Comparison of ENCODE assay signal across 20 cellular contexts in the genomic region with DNA sequence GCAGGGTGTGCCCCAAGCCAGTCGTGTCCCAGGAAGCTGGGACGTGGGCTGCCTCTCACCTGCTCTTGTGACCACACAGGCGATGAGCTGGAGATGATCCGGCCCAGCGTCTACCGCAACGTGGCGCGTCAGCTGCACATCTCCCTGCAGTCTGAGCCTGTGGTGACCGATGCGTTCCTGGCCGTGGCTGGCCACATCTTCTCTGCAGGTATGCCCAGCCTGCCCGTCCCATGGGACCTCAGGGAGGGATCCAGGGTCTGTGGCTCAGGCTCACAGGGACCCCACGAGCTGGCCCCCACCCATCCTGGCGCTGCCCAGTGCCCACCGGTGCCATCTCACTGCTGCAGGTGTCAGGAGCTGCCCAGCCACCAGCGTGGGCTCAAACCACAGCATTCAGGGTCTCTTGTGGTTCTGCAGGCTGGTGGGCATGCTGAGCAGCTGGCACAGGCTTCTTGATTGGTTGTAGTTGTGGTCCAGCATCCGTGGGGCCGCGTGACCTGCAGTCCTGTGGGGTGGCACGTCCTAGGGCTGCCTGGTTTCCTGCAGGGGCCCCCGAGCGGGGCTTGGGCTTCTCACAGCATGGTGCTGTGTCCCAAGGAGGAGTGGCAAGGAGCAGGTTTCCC. TPM values are rescaled to one million over a fixed set of nuclear protein-coding genes. Genes with fewer than 3 reads are reported as not detected.
A peak's percentile ranks its signal among the peaks of the same experiment; 100 is the strongest.
DNase-seq lines count a peak whose midpoint lies in the region; ATAC-seq and TF ChIP-seq lines count a peak whose summit lies in the region.
"Had no signal": no experiment of that assay in that cellular context is flagged by ENCODE, and none has a peak within 500 bp of the region (broad histone marks: within the 10 kb centered on the region; RNA-seq: fewer than 3 reads in every experiment).

No MANE protein-coding gene starts in this region.

- peaks cover 38% of the 10 kb centered on the region for H3K4me1 Mint-ChIP-seq in chondrocyte (ENCODE audit: low read depth)
- peaks cover 8% of the 10 kb centered on the region for H3K4me1 Mint-ChIP-seq in activated T-cell treated with anti-CD3 and anti-CD28 coated beads, Interleukin-2, amount 50 U/mL, for 24 hours (ENCODE audit: low read depth)

- H3K27ac ChIP-seq in HCT116 (ENCODE audit: low read depth, low read length) = peak overlapping the region; percentile 95
- H3K27ac ChIP-seq in left lung = no peak overlapping the region
- peak overlapping the region; percentile 69 for H3K27ac ChIP-seq in subcutaneous abdominal adipose tissue (ENCODE audit: low read depth, low read length)

- 0 out of 2 replicates have a peak overlapping the region, but pooled peaks have one; percentile 11 for H3K9ac ChIP-seq in HCT116 (ENCODE audit: low read length)
- no peak overlapping the region for H3K9ac ChIP-seq in subcutaneous abdominal adipose tissue (ENCODE audit: low read length in 5 of 5)
- H3K9ac ChIP-seq: SK-N-SH had no signal

- peaks cover 3% of the 10 kb centered on the region for H3K9me3 Mint-ChIP-seq in chondrocyte (ENCODE audit: low read depth)
- peaks cover 9% of the 10 kb centered on the region for H3K9me3 Mint-ChIP-seq in activated T-cell treated with anti-CD3 and anti-CD28 coated beads, Interleukin-2, amount 50 U/mL, for 24 hours
- H3K9me3 Mint-ChIP-seq: activated naive CD4-positive, alpha-beta T cell treated with anti-CD3 and anti-CD28 coated beads for 36 hours had no signal

- H4K20me1 ChIP-seq in HCT116 (ENCODE audit: insufficient read depth) = no peaks in the 10 kb centered on the region

- ATAC-seq in HCT116 = no peak
- no peak for ATAC-seq in left lung
- no peak for ATAC-seq in GM19397 (IDR thresholded peaks at IDR 0.05; ENCODE audit: unreplicated experiment)
- no peak for ATAC-seq in GM21529 (IDR thresholded peaks at IDR 0.05; ENCODE audit: unreplicated experiment)
- ATAC-seq: naive thymus-derived CD8-positive, alpha-beta T cell had no signal

- no peaks in the 10 kb centered on the region for H3K36me3 Mint-ChIP-seq in chondrocyte (ENCODE audit: low read depth)
- H3K36me3 Mint-ChIP-seq in activated T-cell treated with anti-CD3 and anti-CD28 coated beads, Interleukin-2, amount 50 U/mL, for 24 hours (ENCODE audit: low read depth) = no peaks in the 10 kb centered on the region

- H3K27me3 Mint-ChIP-seq in chondrocyte (ENCODE audit: low read depth) = no peaks in the 10 kb centered on the region
- H3K27me3 Mint-ChIP-seq in activated T-cell treated with anti-CD3 and anti-CD28 coated beads, Interleukin-2, amount 50 U/mL, for 24 hours = peaks cover 29% of the 10 kb centered on the region

- H3K4me2 ChIP-seq in HCT116 (ENCODE audit: low read length) = peak overlapping the region; percentile 73
- H3K4me2 ChIP-seq: SK-N-SH had no signal

- no peaks in the 10 kb centered on the region for H3K27me3 ChIP-seq in HCT116 (ENCODE audit: insufficient read depth, low read length)
- peaks cover 0 to 36% of the 10 kb centered on the region in 2 donors for H3K27me3 ChIP-seq in left lung
- H3K27me3 ChIP-seq in subcutaneous abdominal adipose tissue (ENCODE audit: control insufficient read depth in 5 of 5, insufficient read depth in 4 of 5, low read length in 5 of 5) = no peaks in the 10 kb centered on the region

- H3K9me3 ChIP-seq in HCT116 (ENCODE audit: control insufficient read depth in 1 of 2, insufficient read depth in 1 of 2, low read depth in 1 of 2, low read length in 2 of 2) (no peaks in the 10 kb centered on the region), left lung (no peaks in the 10 kb centered on the region), subcutaneous abdominal adipose tissue (ENCODE audit: control insufficient read depth in 5 of 5, low read length in 5 of 5) (no peaks in the 10 kb centered on the region)

- TF ChIP-seq CTCF in HCT116 (IDR thresholded peaks at IDR 0.05 in 2 of 3, conservative IDR thresholded peaks at IDR 0.05 in 1 of 3; ENCODE audit: borderline replicate concordance in 1 of 3, insufficient read depth in 1 of 3, low read depth in 2 of 3, low read length in 2 of 3) (no peak), chondrocyte (IDR thresholded peaks at IDR 0.05) (no peak), left lung (IDR thresholded peaks at IDR 0.05) (no peak)

- TF ChIP-seq POLR2A in HCT116 (IDR thresholded peaks at IDR 0.05; ENCODE audit: borderline replicate concordance, extremely low read depth, insufficient read depth, insufficient read length) = no peak

- no peaks in the 10 kb centered on the region for H3K9me2 ChIP-seq in HCT116 (ENCODE audit: insufficient read depth)
- H3K9me2 ChIP-seq: SK-N-SH had no signal

- no peak overlapping the region for H3K4me3 ChIP-seq in HCT116 (replicated peaks in 1 of 2; ENCODE audit: low read depth in 1 of 2, low read length in 2 of 2)
- H3K4me3 ChIP-seq in left lung = no peak overlapping the region
- H3K4me3 ChIP-seq in subcutaneous abdominal adipose tissue (ENCODE audit: low read depth in 1 of 5, low read length in 5 of 5) = peak overlapping the region in 1 of 5 donors; percentile 18

- H3K79me2 ChIP-seq in HCT116 (ENCODE audit: insufficient read depth, low read length) = peaks cover 40% of the 10 kb centered on the region

- RAD21 ChIA-PET in HCT116 (lab: Charles Lee; ENCODE audit: low non-redundant PET in 1 of 2, low total read pairs in 2 of 2, uncharacterized antibody in 2 of 2, unreplicated experiment in 2 of 2) = no interaction called here

- DNase-seq in HCT116 (ENCODE audit: low read depth, low spot score) (no peak), chondrocyte (ENCODE audit: low spot score) (peak; percentile 90), left lung (peak; percentile 42 to 69), HCEC 1CT (no peak)
- no peak for DNase-seq in activated T-cell treated with anti-CD3 and anti-CD28 coated beads, Interleukin-2, amount 50 U/mL, for 24 hours
- DNase-seq: activated CD4-positive, alpha-beta T cell treated with anti-CD3 and anti-CD28 coated beads, Interleukin-2, amount 50 U/mL, for 1 hour; activated naive CD4-positive, alpha-beta T cell treated with anti-CD3 and anti-CD28 coated beads for 36 hours; activated T-cell treated with anti-CD3 and anti-CD28 coated beads for 4 hours; erythroblast; KG1; NCI-H1105; NCI-H748 treated with DMSO at 0.1 percent for 48 hours; stimulated activated naive CD4-positive, alpha-beta T cell treated with Interleukin-2 at 50 U/mL for 16 hours had no signal

- peak overlapping the region; percentile 50 for H3K27ac Mint-ChIP-seq in chondrocyte (ENCODE audit: unreplicated experiment)
- H3K27ac Mint-ChIP-seq in activated T-cell treated with anti-CD3 and anti-CD28 coated beads, Interleukin-2, amount 50 U/mL, for 24 hours = no peak overlapping the region
- H3K27ac Mint-ChIP-seq: activated naive CD4-positive, alpha-beta T cell treated with anti-CD3 and anti-CD28 coated beads for 36 hours; CD8-positive, alpha-beta memory T cell; dendritic cell treated with granulocyte-macrophage colony-stimulating factor and Interleukin-4, amounts not matched to agents 40 ng/mL and 50 ng/mL, for 4 days; naive thymus-derived CD8-positive, alpha-beta T cell had no signal

- intact Hi-C loops in HCT116 (cut with micrococcal nuclease) (no loop called here), left lung (cut with DNase I) (no loop called here)

- H3K4me3 Mint-ChIP-seq in chondrocyte (ENCODE audit: unreplicated experiment) = no peak overlapping the region
- H3K4me3 Mint-ChIP-seq in activated T-cell treated with anti-CD3 and anti-CD28 coated beads, Interleukin-2, amount 50 U/mL, for 24 hours = no peak overlapping the region
- H3K4me3 Mint-ChIP-seq: activated naive CD4-positive, alpha-beta T cell treated with anti-CD3 and anti-CD28 coated beads for 36 hours; CD8-positive, alpha-beta memory T cell; dendritic cell treated with granulocyte-macrophage colony-stimulating factor and Interleukin-4, amounts not matched to agents 40 ng/mL and 50 ng/mL, for 4 days had no signal

- POLR2A ChIA-PET in HCT116 (lab: Charles Lee) = no interaction called here

- no TSS peak for BruUV-seq in HCT116 (replicated peaks; lab: Mats Ljungman, UMichigan)

- H3K36me3 ChIP-seq in HCT116 (ENCODE audit: control insufficient read depth in 1 of 2, insufficient read depth in 2 of 2, low read length in 2 of 2) = peaks cover 4 to 13% of the 10 kb centered on the region in 2 experiments; a peak in 3 of 4 replicates
- peaks cover 0 to 12% of the 10 kb centered on the region in 2 donors for H3K36me3 ChIP-seq in left lung
- H3K36me3 ChIP-seq in subcutaneous abdominal adipose tissue (ENCODE audit: control insufficient read depth in 5 of 5, insufficient read depth in 5 of 5, low read length in 5 of 5) = peaks cover 0 to 31% (median 21%) of the 10 kb centered on the region in 5 donors

- CTCF ChIA-PET in HCT116 (lab: Charles Lee) = no interaction called here

- H3K4me1 ChIP-seq in HCT116 (ENCODE audit: control insufficient read depth in 1 of 2, insufficient read depth in 2 of 2, low read length in 2 of 2) (peaks cover 23 to 47% of the 10 kb centered on the region in 2 experiments; a peak in 3 of 4 replicates), left lung (peaks cover 11 to 38% of the 10 kb centered on the region in 2 donors), subcutaneous abdominal adipose tissue (ENCODE audit: control insufficient read depth in 5 of 5, insufficient read depth in 5 of 5, low read length in 5 of 5) (peaks cover 6 to 69% (median 58%) of the 10 kb centered on the region in 5 donors)

- no peak overlapping the region for H2AFZ ChIP-seq in HCT116 (ENCODE audit: low read depth, low read length, poor library complexity, severe bottlenecking)

- no peak for TF ChIP-seq RAD21 in HCT116 (IDR thresholded peaks at IDR 0.05; ENCODE audit: low read depth)

TF ChIP-seq in HCT116, 20 proteins besides CTCF, POLR2A, EP300 and RAD21 (continues in another document):
- TF ChIP-seq SIN3A (IDR thresholded peaks at IDR 0.05; ENCODE audit: low read depth) = no peak
- TF ChIP-seq, protein P1, sequence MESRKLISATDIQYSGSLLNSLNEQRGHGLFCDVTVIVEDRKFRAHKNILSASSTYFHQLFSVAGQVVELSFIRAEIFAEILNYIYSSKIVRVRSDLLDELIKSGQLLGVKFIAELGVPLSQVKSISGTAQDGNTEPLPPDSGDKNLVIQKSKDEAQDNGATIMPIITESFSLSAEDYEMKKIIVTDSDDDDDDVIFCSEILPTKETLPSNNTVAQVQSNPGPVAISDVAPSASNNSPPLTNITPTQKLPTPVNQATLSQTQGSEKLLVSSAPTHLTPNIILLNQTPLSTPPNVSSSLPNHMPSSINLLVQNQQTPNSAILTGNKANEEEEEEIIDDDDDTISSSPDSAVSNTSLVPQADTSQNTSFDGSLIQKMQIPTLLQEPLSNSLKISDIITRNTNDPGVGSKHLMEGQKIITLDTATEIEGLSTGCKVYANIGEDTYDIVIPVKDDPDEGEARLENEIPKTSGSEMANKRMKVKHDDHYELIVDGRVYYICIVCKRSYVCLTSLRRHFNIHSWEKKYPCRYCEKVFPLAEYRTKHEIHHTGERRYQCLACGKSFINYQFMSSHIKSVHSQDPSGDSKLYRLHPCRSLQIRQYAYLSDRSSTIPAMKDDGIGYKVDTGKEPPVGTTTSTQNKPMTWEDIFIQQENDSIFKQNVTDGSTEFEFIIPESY (IDR thresholded peaks at IDR 0.05; ENCODE audit: extremely low read depth, insufficient replicate concordance, low read length) = no peak

RNA-seq across cellular contexts. Expression of a gene that starts 3.8 kb away (rescaled TPM):
- 41.5 TPM for total RNA-seq in HCT116 (2021; ENCODE audit: unreplicated experiment)
- 22.5 and 24.3 TPM in 2 replicates for polyA plus RNA-seq in HCT116 (2012)
- total RNA-seq in chondrocyte = 28.5 to 46.8 TPM (median 44.6 TPM) in 3 replicates
- total RNA-seq in left lung = 10 to 100 TPM; 34.9 to 66.5 TPM
- total RNA-seq: activated naive CD4-positive, alpha-beta T cell treated with anti-CD3 and anti-CD28 coated beads for 36 hours; CD8-positive, alpha-beta memory T cell; naive thymus-derived CD8-positive, alpha-beta T cell had no signal
- polyA plus RNA-seq: CD8-positive, alpha-beta memory T cell had no signal

RNA-seq across cellular contexts. Expression of a gene that starts 54.0 kb away (rescaled TPM):
- total RNA-seq in HCT116 (2021; ENCODE audit: unreplicated experiment) (160 TPM), chondrocyte (158 to 174 TPM (median 169 TPM) in 3 replicates), left lung (100 to 1,000 TPM; 125 to 138 TPM)
- 157 and 164 TPM in 2 replicates for polyA plus RNA-seq in HCT116 (2012)

Comparison
In these comparisons a context has a peak if more than half of its experiments do, and no peak if none do; other contexts are left out.
1. DNase-seq: peak in chondrocyte (single experiment) and left lung (2 of 2); none in HCT116 (single experiment), activated T-cell treated with anti-CD3 and anti-CD28 coated beads, Interleukin-2, amount 50 U/mL, for 24 hours (single experiment) and HCEC 1CT (single experiment).
2. H3K27ac ChIP-seq: peak in HCT116 (single experiment) and subcutaneous abdominal adipose tissue (single experiment); none in left lung (0 of 2).